ENCODE assay signal across 24 cellular contexts in genomic region chr9:18601956-18602355, GRCh38.
"Had no signal": no experiment of that assay in that cellular context is flagged by ENCODE, and none has a peak within 500 bp of the region (broad histone marks: within the 10 kb centered on the region; RNA-seq: fewer than 3 reads in every experiment).

No MANE protein-coding gene starts in this region.

- H3K4me3 ChIP-seq: gastrocnemius medialis, mucosa of descending colon, ovary, prostate gland, sigmoid colon, smooth muscle cell, suprapubic skin, tibial nerve had no signal

- DNase-seq: activated CD8-positive, alpha-beta memory T cell treated with anti-CD3 and anti-CD28 coated beads, Interleukin-2, amount 10 ng/mL, durations not matched to agents 7 days and 5 days; activated CD8-positive, alpha-beta T cell treated with anti-CD3 and anti-CD28 coated beads, Interleukin-2, amount 10 ng/mL, durations not matched to agents 7 days and 5 days; activated naive CD4-positive, alpha-beta T cell; activated T-cell treated with anti-CD3 and anti-CD28 coated beads, Interleukin-2, amount 50 U/mL, for 48 hours; anterior cingulate cortex; brain microvascular endothelial cell; caudate nucleus; gastrocnemius medialis; glutamatergic neuron; islet precursor cell; left cardiac atrium; left ventricle myocardium superior; mucosa of descending colon; ovary; sigmoid colon; stimulated activated CD4-positive, alpha-beta T cell treated with anti-CD3 and anti-CD28 coated beads, Interleukin-15, amount 100 ng/mL, for 24 hours; stimulated activated CD4-positive, alpha-beta T cell treated with anti-CD3 and anti-CD28 coated beads, Interleukin-2, amount 100 ng/mL, for 24 hours; stimulated activated naive B cell treated with anti-CD40 and anti-IgM and Interleukin-4, amounts not matched to agents 10 μg/mL and 1 μg/mL and 100 μg/mL, for 72 hours; T-helper 17 cell; T1000 had no signal
